38 cellular contexts compared by ENCODE assay signal in genomic region chr2:45052388-45052928, GRCh38. TPM values are rescaled to one million over a fixed set of nuclear protein-coding genes. Genes with fewer than 3 reads are reported as not detected.
"Had no signal": no experiment of that assay in that cellular context is flagged by ENCODE, and none has a peak within 500 bp of the region (broad histone marks: within the 10 kb centered on the region; RNA-seq: fewer than 3 reads in every experiment).

No MANE protein-coding gene starts in this region.

- FAIRE-seq: bronchial epithelial cell, TTC549 had no signal

- H3K9me3 ChIP-seq: ascending aorta had no signal

- H3K4me1 Mint-ChIP-seq: activated B cell treated with CpG ODN at 0.5 μM for 24 hours; activated CD4-positive, alpha-beta memory T cell treated with anti-CD3 and anti-CD28 coated beads, Interleukin-2, amount 10 ng/mL, durations not matched to agents 7 days and 5 days; activated CD4-positive, alpha-beta T cell treated with anti-CD3 and anti-CD28 coated beads for 36 hours; activated CD4-positive, alpha-beta T cell treated with anti-CD3 and anti-CD28 coated beads, Interleukin-2, amount 10 ng/mL, durations not matched to agents 7 days and 5 days; activated CD8-positive, alpha-beta memory T cell treated with anti-CD3 and anti-CD28 coated beads, Interleukin-2, amount 10 ng/mL, durations not matched to agents 7 days and 5 days; activated naive CD4-positive, alpha-beta T cell treated with anti-CD3 and anti-CD28 coated beads, Interleukin-2, amount 10 ng/mL, durations not matched to agents 7 days and 5 days; activated naive CD4-positive, alpha-beta T cell treated with anti-CD3 and anti-CD28 coated beads, Interleukin-2, amount 50 U/mL, for 24 hours; activated naive CD8-positive, alpha-beta T cell treated with anti-CD3 and anti-CD28 coated beads, Interleukin-2, amount 10 ng/mL, durations not matched to agents 7 days and 5 days; activated naive CD8-positive, alpha-beta T cell treated with anti-CD3 and anti-CD28 coated beads, Interleukin-2, amount 50 U/mL, for 24 hours; brain; central memory CD8-positive, alpha-beta T cell had no signal

- H3K27me3 Mint-ChIP-seq: activated CD4-positive, alpha-beta T cell treated with anti-CD3 and anti-CD28 coated beads, Interleukin-2, amount 10 ng/mL, durations not matched to agents 7 days and 5 days; activated naive CD8-positive, alpha-beta T cell; activated naive CD8-positive, alpha-beta T cell treated with anti-CD3 and anti-CD28 coated beads, Interleukin-2, amount 10 ng/mL, durations not matched to agents 7 days and 5 days; activated naive CD8-positive, alpha-beta T cell treated with anti-CD3 and anti-CD28 coated beads, Interleukin-2, amount 50 U/mL, for 24 hours; brain had no signal

- H3K36me3 ChIP-seq: ascending aorta, cardiac muscle cell had no signal

- H3K27ac Mint-ChIP-seq: activated B cell treated with CpG ODN at 0.5 μM for 24 hours; activated CD4-positive, alpha-beta memory T cell treated with anti-CD3 and anti-CD28 coated beads, Interleukin-2, amount 10 ng/mL, durations not matched to agents 7 days and 5 days; activated CD4-positive, alpha-beta T cell treated with anti-CD3 and anti-CD28 coated beads for 36 hours; activated CD4-positive, alpha-beta T cell treated with anti-CD3 and anti-CD28 coated beads, Interleukin-2, amount 10 ng/mL, durations not matched to agents 7 days and 5 days; activated CD8-positive, alpha-beta memory T cell treated with anti-CD3 and anti-CD28 coated beads, Interleukin-2, amount 10 ng/mL, durations not matched to agents 7 days and 5 days; activated CD8-positive, alpha-beta T cell treated with anti-CD3 and anti-CD28 coated beads, Interleukin-2, amount 10 ng/mL, durations not matched to agents 7 days and 5 days; activated naive CD4-positive, alpha-beta T cell treated with anti-CD3 and anti-CD28 coated beads, Interleukin-2, amount 10 ng/mL, durations not matched to agents 7 days and 5 days; activated naive CD4-positive, alpha-beta T cell treated with anti-CD3 and anti-CD28 coated beads, Interleukin-2, amount 50 U/mL, for 24 hours; activated naive CD8-positive, alpha-beta T cell; activated naive CD8-positive, alpha-beta T cell treated with anti-CD3 and anti-CD28 coated beads, Interleukin-2, amount 10 ng/mL, durations not matched to agents 7 days and 5 days; activated naive CD8-positive, alpha-beta T cell treated with anti-CD3 and anti-CD28 coated beads, Interleukin-2, amount 50 U/mL, for 24 hours; activated T-cell treated with anti-CD3 and anti-CD28 coated beads, Interleukin-2, amount 50 U/mL, for 24 hours; activated T-helper 2 cell treated with anti-CD3 and anti-CD28 coated beads, Interferon-gamma antibody, Interleukin-2, Interleukin-4, amounts not matched to agents 10 μg/mL and 5 μg/mL and 100 μg/mL, durations not matched to agents 14 hours and 24 hours and 36 hours; brain; T-helper 1 cell treated with Interleukin-12 subunit alpha and Interleukin-12 subunit beta and Interleukin-4 antibody, amounts not matched to agents 30 μg/mL and 1 μg/mL, for 36 hours; T-helper 2 cell treated with Interferon-gamma antibody and Interleukin-4, amounts not matched to agents 5 μg/mL and 100 μg/mL, for 36 hours had no signal

- DNase-seq: activated B cell treated with CpG ODN at 0.5 μM for 24 hours; activated CD4-positive, alpha-beta memory T cell treated with anti-CD3 and anti-CD28 coated beads, Interleukin-2, amount 10 ng/mL, durations not matched to agents 7 days and 5 days; activated CD4-positive, alpha-beta T cell treated with anti-CD3 and anti-CD28 coated beads for 1 hour; activated CD4-positive, alpha-beta T cell treated with anti-CD3 and anti-CD28 coated beads for 36 hours; activated CD4-positive, alpha-beta T cell treated with anti-CD3 and anti-CD28 coated beads for 48 hours; activated CD4-positive, alpha-beta T cell treated with anti-CD3 and anti-CD28 coated beads, Interleukin-2, amount 10 ng/mL, durations not matched to agents 7 days and 5 days; activated CD4-positive, alpha-beta T cell treated with anti-CD3 and anti-CD28 coated beads, Interleukin-2, amount 50 U/mL, for 48 hours; activated CD8-positive, alpha-beta memory T cell treated with anti-CD3 and anti-CD28 coated beads for 24 hours; activated CD8-positive, alpha-beta memory T cell treated with anti-CD3 and anti-CD28 coated beads, Interleukin-2, amount 10 ng/mL, durations not matched to agents 7 days and 5 days; activated CD8-positive, alpha-beta memory T cell treated with anti-CD3 and anti-CD28 coated beads, Interleukin-2, amount 50 U/mL, for 48 hours; activated CD8-positive, alpha-beta T cell treated with anti-CD3 and anti-CD28 coated beads, Interleukin-2, amount 10 ng/mL, durations not matched to agents 7 days and 5 days; activated effector memory CD4-positive, alpha-beta T cell treated with Interleukin-2 at 50 U/mL for 16 hours; activated gamma-delta T cell; activated naive CD4-positive, alpha-beta T cell treated with anti-CD3 and anti-CD28 coated beads, Interleukin-2, amount 10 ng/mL, durations not matched to agents 7 days and 5 days; activated naive CD4-positive, alpha-beta T cell treated with Interleukin-2 at 50 U/mL for 16 hours; activated naive CD8-positive, alpha-beta T cell treated with anti-CD3 and anti-CD28 coated beads, Interleukin-2, amount 10 ng/mL, durations not matched to agents 7 days and 5 days; activated naive CD8-positive, alpha-beta T cell treated with anti-CD3 and anti-CD28 coated beads, Interleukin-2, amount 50 U/mL, for 24 hours; activated T-cell treated with anti-CD3 and anti-CD28 coated beads, Interleukin-2, amount 50 U/mL, for 24 hours; activated T-cell treated with anti-CD3 and anti-CD28 coated beads, Interleukin-2, amount 50 U/mL, for 48 hours; amygdala; anterior cingulate cortex; caudate nucleus; cerebellar nuclear complex; T-helper 1 cell; T-helper 2 cell; T-helper 9 cell had no signal

- H3K4me3 ChIP-seq: ascending aorta, cardiac muscle cell had no signal

- H3K9me3 Mint-ChIP-seq: activated B cell treated with CpG ODN at 0.5 μM for 24 hours; activated CD4-positive, alpha-beta memory T cell treated with anti-CD3 and anti-CD28 coated beads, Interleukin-2, amount 10 ng/mL, durations not matched to agents 7 days and 5 days; activated CD4-positive, alpha-beta T cell treated with anti-CD3 and anti-CD28 coated beads, Interleukin-2, amount 10 ng/mL, durations not matched to agents 7 days and 5 days; activated naive CD4-positive, alpha-beta T cell treated with anti-CD3 and anti-CD28 coated beads, Interleukin-2, amount 10 ng/mL, durations not matched to agents 7 days and 5 days; activated naive CD4-positive, alpha-beta T cell treated with anti-CD3 and anti-CD28 coated beads, Interleukin-2, amount 50 U/mL, for 24 hours; activated naive CD8-positive, alpha-beta T cell treated with anti-CD3 and anti-CD28 coated beads, Interleukin-2, amount 10 ng/mL, durations not matched to agents 7 days and 5 days; activated naive CD8-positive, alpha-beta T cell treated with anti-CD3 and anti-CD28 coated beads, Interleukin-2, amount 50 U/mL, for 24 hours; activated T-cell treated with anti-CD3 and anti-CD28 coated beads, Interleukin-2, amount 50 U/mL, for 24 hours; activated T-helper 2 cell treated with anti-CD3 and anti-CD28 coated beads, Interferon-gamma antibody, Interleukin-2, Interleukin-4, amounts not matched to agents 10 μg/mL and 5 μg/mL and 100 μg/mL, durations not matched to agents 14 hours and 24 hours and 36 hours; central memory CD8-positive, alpha-beta T cell; T-helper 1 cell treated with Interleukin-12 subunit alpha and Interleukin-12 subunit beta and Interleukin-4 antibody, amounts not matched to agents 30 μg/mL and 1 μg/mL, for 36 hours; T-helper 2 cell treated with Interferon-gamma antibody and Interleukin-4, amounts not matched to agents 5 μg/mL and 100 μg/mL, for 36 hours had no signal

- ATAC-seq: activated CD4-positive, alpha-beta T cell treated with anti-CD3 and anti-CD28 coated beads for 36 hours; activated CD8-positive, alpha-beta memory T cell treated with anti-CD3 and anti-CD28 coated beads, Interleukin-2, amount 10 ng/mL, durations not matched to agents 7 days and 5 days; activated CD8-positive, alpha-beta T cell treated with anti-CD3 and anti-CD28 coated beads, Interleukin-2, amount 10 ng/mL, durations not matched to agents 7 days and 5 days; activated naive CD8-positive, alpha-beta T cell treated with anti-CD3 and anti-CD28 coated beads, Interleukin-2, amount 50 U/mL, for 24 hours had no signal

- H3K27me3 ChIP-seq: ascending aorta, cardiac muscle cell had no signal

- H3K4me3 Mint-ChIP-seq: activated B cell treated with CpG ODN at 0.5 μM for 24 hours; activated CD4-positive, alpha-beta memory T cell treated with anti-CD3 and anti-CD28 coated beads, Interleukin-2, amount 10 ng/mL, durations not matched to agents 7 days and 5 days; activated CD4-positive, alpha-beta T cell treated with anti-CD3 and anti-CD28 coated beads for 36 hours; activated CD4-positive, alpha-beta T cell treated with anti-CD3 and anti-CD28 coated beads, Interleukin-2, amount 10 ng/mL, durations not matched to agents 7 days and 5 days; activated CD8-positive, alpha-beta memory T cell treated with anti-CD3 and anti-CD28 coated beads, Interleukin-2, amount 10 ng/mL, durations not matched to agents 7 days and 5 days; activated CD8-positive, alpha-beta T cell treated with anti-CD3 and anti-CD28 coated beads, Interleukin-2, amount 10 ng/mL, durations not matched to agents 7 days and 5 days; activated naive CD4-positive, alpha-beta T cell treated with anti-CD3 and anti-CD28 coated beads, Interleukin-2, amount 10 ng/mL, durations not matched to agents 7 days and 5 days; activated naive CD4-positive, alpha-beta T cell treated with anti-CD3 and anti-CD28 coated beads, Interleukin-2, amount 50 U/mL, for 24 hours; activated naive CD8-positive, alpha-beta T cell; activated naive CD8-positive, alpha-beta T cell treated with anti-CD3 and anti-CD28 coated beads, Interleukin-2, amount 10 ng/mL, durations not matched to agents 7 days and 5 days; activated naive CD8-positive, alpha-beta T cell treated with anti-CD3 and anti-CD28 coated beads, Interleukin-2, amount 50 U/mL, for 24 hours; activated T-cell treated with anti-CD3 and anti-CD28 coated beads, Interleukin-2, amount 50 U/mL, for 24 hours; brain; central memory CD8-positive, alpha-beta T cell; T-helper 1 cell treated with Interleukin-12 subunit alpha and Interleukin-12 subunit beta and Interleukin-4 antibody, amounts not matched to agents 30 μg/mL and 1 μg/mL, for 36 hours; T-helper 2 cell treated with Interferon-gamma antibody and Interleukin-4, amounts not matched to agents 5 μg/mL and 100 μg/mL, for 36 hours had no signal

- H3K4me1 ChIP-seq: ascending aorta had no signal

- H3K27ac ChIP-seq: ascending aorta, cardiac muscle cell, VCaP had no signal

- H3K36me3 Mint-ChIP-seq: activated CD8-positive, alpha-beta memory T cell treated with anti-CD3 and anti-CD28 coated beads, Interleukin-2, amount 10 ng/mL, durations not matched to agents 7 days and 5 days; activated naive CD4-positive, alpha-beta T cell treated with anti-CD3 and anti-CD28 coated beads, Interleukin-2, amount 10 ng/mL, durations not matched to agents 7 days and 5 days; activated naive CD4-positive, alpha-beta T cell treated with anti-CD3 and anti-CD28 coated beads, Interleukin-2, amount 50 U/mL, for 24 hours; activated naive CD8-positive, alpha-beta T cell; activated naive CD8-positive, alpha-beta T cell treated with anti-CD3 and anti-CD28 coated beads, Interleukin-2, amount 10 ng/mL, durations not matched to agents 7 days and 5 days; brain had no signal

RNA-seq across cellular contexts. Expression of gene SIX2, which starts 43.2 kb away (rescaled TPM):
- total RNA-seq: activated B cell treated with CpG ODN at 0.5 μM for 24 hours; activated CD4-positive, alpha-beta memory T cell treated with anti-CD3 and anti-CD28 coated beads, Interleukin-2, amount 10 ng/mL, durations not matched to agents 7 days and 5 days; activated CD4-positive, alpha-beta T cell treated with anti-CD3 and anti-CD28 coated beads for 36 hours; activated CD4-positive, alpha-beta T cell treated with anti-CD3 and anti-CD28 coated beads, Interleukin-2, amount 10 ng/mL, durations not matched to agents 7 days and 5 days; activated CD8-positive, alpha-beta memory T cell treated with anti-CD3 and anti-CD28 coated beads, Interleukin-2, amount 10 ng/mL, durations not matched to agents 7 days and 5 days; activated CD8-positive, alpha-beta T cell treated with anti-CD3 and anti-CD28 coated beads, Interleukin-2, amount 10 ng/mL, durations not matched to agents 7 days and 5 days; activated naive CD8-positive, alpha-beta T cell treated with anti-CD3 and anti-CD28 coated beads, Interleukin-2, amount 10 ng/mL, durations not matched to agents 7 days and 5 days; activated T-helper 2 cell treated with anti-CD3 and anti-CD28 coated beads, Interferon-gamma antibody, Interleukin-2, Interleukin-4, amounts not matched to agents 10 μg/mL and 5 μg/mL and 100 μg/mL, durations not matched to agents 14 hours and 24 hours and 36 hours had no signal
